8 cellular contexts compared by ENCODE assay signal in the genomic region with DNA sequence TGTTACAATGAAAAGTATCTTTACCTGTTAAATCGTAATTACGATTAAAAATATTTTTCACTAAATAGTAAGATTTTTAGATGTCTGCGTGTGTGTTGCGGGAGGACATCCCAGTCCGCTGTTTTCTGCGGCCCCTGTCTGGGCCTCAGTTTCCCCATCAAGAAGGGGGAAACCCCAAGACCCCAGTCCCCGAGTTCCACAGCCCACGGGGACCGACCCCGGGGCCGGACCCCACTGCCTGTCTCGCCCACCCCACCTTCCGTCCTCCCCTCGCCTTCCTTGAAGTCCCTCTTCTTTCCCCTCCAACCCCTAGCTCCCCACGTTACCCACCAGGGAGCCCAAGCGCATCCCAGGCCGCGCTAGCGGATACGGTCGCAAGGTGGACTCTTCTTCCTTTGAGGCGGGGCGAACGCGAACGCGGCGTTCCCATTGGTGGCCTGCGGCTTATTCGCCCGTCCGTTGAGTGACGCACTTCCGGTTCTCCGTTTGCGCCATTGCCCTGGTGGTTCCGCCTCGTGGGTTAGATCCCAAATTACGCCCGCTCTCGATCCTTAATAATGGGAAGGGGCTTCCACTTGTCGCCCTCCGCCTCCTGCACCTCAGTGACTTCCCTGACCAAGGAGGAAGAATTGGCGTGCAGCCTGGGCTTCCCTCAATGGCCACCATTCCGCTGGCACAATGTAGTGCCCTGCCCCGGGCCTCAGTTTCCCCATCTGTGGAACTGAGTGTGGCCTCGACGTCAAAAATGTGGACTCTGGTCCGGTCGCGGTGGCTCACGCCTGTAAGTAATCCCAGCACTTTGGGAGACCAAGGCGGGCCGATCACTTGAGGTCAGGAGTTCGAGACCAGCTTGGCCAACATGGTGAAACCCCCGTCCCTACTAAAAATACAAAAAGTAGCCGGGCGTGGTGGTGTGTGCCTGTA. TPM values are rescaled to one million over a fixed set of nuclear protein-coding genes. Genes with fewer than 3 reads are reported as not detected.
DNase-seq lines count a peak whose midpoint lies in the region; ATAC-seq, FAIRE-seq and TF ChIP-seq lines count a peak whose summit lies in the region.

A gene with protein sequence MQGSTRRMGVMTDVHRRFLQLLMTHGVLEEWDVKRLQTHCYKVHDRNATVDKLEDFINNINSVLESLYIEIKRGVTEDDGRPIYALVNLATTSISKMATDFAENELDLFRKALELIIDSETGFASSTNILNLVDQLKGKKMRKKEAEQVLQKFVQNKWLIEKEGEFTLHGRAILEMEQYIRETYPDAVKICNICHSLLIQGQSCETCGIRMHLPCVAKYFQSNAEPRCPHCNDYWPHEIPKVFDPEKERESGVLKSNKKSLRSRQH (minus strand): TSS at position 397 of the 924 bp plus-strand sequence. CDS start 11,202 bp downstream, outside the sequence.

- peak; percentile 99 for ATAC-seq in GM19463 (IDR thresholded peaks at IDR 0.05; ENCODE audit: unreplicated experiment)
- ATAC-seq in memory B cell (ENCODE audit: low read depth), result peak; percentile 98

- H4K8ac ChIP-seq in H1 (ENCODE audit: extremely low read depth, insufficient read depth, low read length), result peak within 1 kb of the TSS; percentile 99

- H3K56ac ChIP-seq in H1 (replicated peaks; ENCODE audit: insufficient read length, low read depth, low read length), result no peak within 1 kb of the TSS

- H3K79me1 ChIP-seq in H1 (ENCODE audit: low read depth, low read length), result no peaks in the 10 kb centered on the region

- no peak for FAIRE-seq in H1 (lab: Jason Lieb, UNC)

- H3K18ac ChIP-seq in H1 (ENCODE audit: extremely low read depth, low read length), result no peak within 1 kb of the TSS; the same call in 1 of the 2 replicates

- TF ChIP-seq CTCF in H1 (IDR thresholded peaks at IDR 0.05; ENCODE audit: control extremely low read depth in 1 of 3, insufficient read depth in 1 of 3, low read depth in 1 of 3, low read length in 3 of 3), result no peak

- no peak for TF ChIP-seq EP300 in H1 (IDR thresholded peaks at IDR 0.05; ENCODE audit: borderline replicate concordance in 1 of 2, low read depth in 2 of 2, low read length in 2 of 2)

- H2BK20ac ChIP-seq in H1 (ENCODE audit: low read length), result no peak within 1 kb of the TSS

- no peaks in the 10 kb centered on the region for H3K9me3 ChIP-seq in H1 (ENCODE audit: insufficient read depth in 2 of 2, low read depth in 1 of 2, low read length in 1 of 2)

- peaks cover 2% of the 10 kb centered on the region for H3K9me3 Mint-ChIP-seq in memory B cell

- peak within 1 kb of the TSS; percentile 48; the same call in 1 of the 2 replicates for H2BK5ac ChIP-seq in H1 (ENCODE audit: low read depth, low read length)

- CTCF ChIA-PET in H1 (lab: Charles Lee; ENCODE audit: partially characterized antibody), result interaction anchor here (0.9 to 2.3 kb wide), 2 partner anchors 10 to 34 kb away, joined by 3 to 9 read pairs; no protein-coding TSS in a partner anchor

- no peak within 1 kb of the TSS for H2BK12ac ChIP-seq in H1 (ENCODE audit: low read depth, low read length)

- peak within 1 kb of the TSS; percentile 64 for H2BK120ac ChIP-seq in H1 (replicated peaks; ENCODE audit: low read depth, low read length)

- peaks cover 4% of the 10 kb centered on the region for H3K36me3 Mint-ChIP-seq in memory B cell

- no peaks in the 10 kb centered on the region for H3K79me2 ChIP-seq in H1 (ENCODE audit: control insufficient read depth in 1 of 2, insufficient read depth in 2 of 2, low read length in 2 of 2)

- peak within 1 kb of the TSS in 1 of 4 experiments; percentile 77; a peak in 3 of 7 replicates for H3K9ac ChIP-seq in H1 (replicated peaks in 1 of 4; ENCODE audit: extremely low read depth in 1 of 4, low read depth in 3 of 4, low read length in 3 of 4)

- H4K20me1 ChIP-seq in H1 (replicated peaks in 1 of 2; ENCODE audit: control insufficient read depth in 1 of 2, insufficient read depth in 2 of 2, low read length in 2 of 2), result no peaks in the 10 kb centered on the region

- H4K5ac ChIP-seq in H1 (ENCODE audit: insufficient read length, low read depth, low read length), result peak within 1 kb of the TSS; percentile 97

- no peak within 1 kb of the TSS for H3K23ac ChIP-seq in H1 (ENCODE audit: insufficient read length)

- H3K27ac ChIP-seq in H1 (ENCODE audit: low read depth, low read length), result no peak within 1 kb of the TSS

- DNase-seq in CMK (ENCODE audit: low read depth) (peak; percentile 95), HS-27A (ENCODE audit: low read depth) (peak; percentile 87), NK-92 (lab: John Stamatoyannopoulos, UW; ENCODE audit: unreplicated experiment) (peak; percentile 76), H1 (ENCODE audit: low read depth in 1 of 2, low spot score in 2 of 2) (peak; percentile 63 to 88), memory B cell (ENCODE audit: low spot score in 2 of 2) (peak; percentile 95 to 96)
- peak; percentile 95 for DNase-seq in activated CD8-positive, alpha-beta memory T cell treated with anti-CD3 and anti-CD28 coated beads for 4 hours (ENCODE audit: low read depth in 2 of 2)
- DNase-seq in stimulated activated CD8-positive, alpha-beta memory T cell treated with anti-CD3 and anti-CD28 coated beads, Interleukin-12 subunit alpha, Interleukin-12 subunit beta, amount 100 ng/mL, for 24 hours (ENCODE audit: extremely low read depth), result peak; percentile 93

- no peaks in the 10 kb centered on the region for H3K27me3 Mint-ChIP-seq in memory B cell

- no peaks in the 10 kb centered on the region for H3K27me3 ChIP-seq in H1 (replicated peaks in 1 of 4; ENCODE audit: control insufficient read depth in 3 of 4, extremely low read depth in 1 of 4, insufficient read depth in 3 of 4, low read length in 3 of 4)

- H3K4me1 ChIP-seq in H1 (replicated peaks in 1 of 4; ENCODE audit: control insufficient read depth in 3 of 4, insufficient read depth in 4 of 4, low read length in 3 of 4), result peaks cover 0 to 9% (median 0%) of the 10 kb centered on the region in 4 experiments; a peak in 2 of 7 replicates

- peak within 1 kb of the TSS; percentile 64 to 82 for H3K4me2 ChIP-seq in H1 (ENCODE audit: insufficient read depth in 1 of 2, low read depth in 2 of 2, low read length in 2 of 2)

- TF ChIP-seq POLR2A in H1 (IDR thresholded peaks at IDR 0.05; ENCODE audit: control extremely low read depth in 1 of 2, low read depth in 2 of 2, low read length in 2 of 2), result peak in 1 of 2 experiments; percentile 44; a peak in 2 of 3 replicates

- peak within 1 kb of the TSS; percentile 97 for H3K27ac Mint-ChIP-seq in memory B cell

- peak within 1 kb of the TSS; percentile 99 for H3K4ac ChIP-seq in H1 (replicated peaks; ENCODE audit: insufficient read length, low read depth, low read length)

- no peak within 1 kb of the TSS for H3K14ac ChIP-seq in H1 (ENCODE audit: insufficient read length)

- POLR2A ChIA-PET in H1 (lab: Charles Lee; ENCODE audit: partially characterized antibody), result interaction anchor here (0.6 kb wide), 1 partner anchor 1276 kb away, joined by 3 read pairs; no protein-coding TSS in a partner anchor

- H3K4me1 Mint-ChIP-seq in memory B cell, result peaks cover 32% of the 10 kb centered on the region

- H3K4me3 ChIP-seq in H1 (ENCODE audit: extremely low read depth in 1 of 4, insufficient read depth in 2 of 4, low read depth in 3 of 4, low read length in 4 of 4), result peak within 1 kb of the TSS; percentile 30 to 69 (median 50)

- no peak within 1 kb of the TSS for H2AK5ac ChIP-seq in H1 (ENCODE audit: low read depth, low read length)

- no peak for TF ChIP-seq RAD21 in H1 (IDR thresholded peaks at IDR 0.05 in 1 of 2, conservative IDR thresholded peaks at IDR 0.05 in 1 of 2; ENCODE audit: low read depth in 2 of 2, low read length in 2 of 2)

- H2AFZ ChIP-seq in H1 (ENCODE audit: low read length), result peak within 1 kb of the TSS; percentile 74; the same call in 1 of the 2 replicates

- 52% methylated on average over 56 of the region's 58 CpGs; no CpG with 5 or more reads in 1 of the 2 experiments for WGBS in H1 (ENCODE audit: extremely low coverage in 1 of 2, insufficient coverage in 1 of 2, insufficient read length in 1 of 2, insufficient replicate concordance in 2 of 2, low coverage in 1 of 2, low lambda C conversion rate in 2 of 2, missing lambda C conversion rate in 1 of 2), 2 experiments

- H2BK15ac ChIP-seq in H1 (ENCODE audit: low read length), result no peak within 1 kb of the TSS

- peaks cover 6% of the 10 kb centered on the region; the same call in 1 of the 2 replicates for H3K23me2 ChIP-seq in H1 (ENCODE audit: low read depth, low read length)

- no peaks in the 10 kb centered on the region; a peak in 1 of 8 replicates for H3K36me3 ChIP-seq in H1 (ENCODE audit: control insufficient read depth in 2 of 4, insufficient read depth in 4 of 4, low read length in 3 of 4)

- peak within 1 kb of the TSS; percentile 100 for H4K91ac ChIP-seq in H1 (replicated peaks; ENCODE audit: insufficient read length, low read length)

- peak within 1 kb of the TSS; percentile 92 for H3K4me3 Mint-ChIP-seq in memory B cell

TF ChIP-seq in H1, 55 proteins besides CTCF, POLR2A, EP300 and RAD21 (continues in another document):
- no peak for TF ChIP-seq SIN3A (conservative IDR thresholded peaks at IDR 0.05 in 1 of 2, IDR thresholded peaks at IDR 0.05 in 1 of 2; ENCODE audit: low read depth in 1 of 2, low read length in 2 of 2)
- TF ChIP-seq KDM4A (IDR thresholded peaks at IDR 0.05; ENCODE audit: low read depth, low read length, severe bottlenecking), result peak; percentile 56
- TF ChIP-seq GTF2F1 (IDR thresholded peaks at IDR 0.05; ENCODE audit: borderline replicate concordance, low read depth, low read length), result no peak
- no peak for TF ChIP-seq ASH2L (IDR thresholded peaks at IDR 0.05; ENCODE audit: low read length)
- TF ChIP-seq, protein P1, sequence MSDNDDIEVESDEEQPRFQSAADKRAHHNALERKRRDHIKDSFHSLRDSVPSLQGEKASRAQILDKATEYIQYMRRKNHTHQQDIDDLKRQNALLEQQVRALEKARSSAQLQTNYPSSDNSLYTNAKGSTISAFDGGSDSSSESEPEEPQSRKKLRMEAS (IDR thresholded peaks at IDR 0.05), result peak; percentile 46; the same call in 1 of the 2 replicates
- no peak for TF ChIP-seq NRF1 (IDR thresholded peaks at IDR 0.05; ENCODE audit: low read depth, low read length)
- peak; percentile 40; the same call in 1 of the 2 replicates for TF ChIP-seq TAF1 (IDR thresholded peaks at IDR 0.05; ENCODE audit: low read depth, low read length)
- TF ChIP-seq CBX8 (IDR thresholded peaks at IDR 0.05; ENCODE audit: borderline replicate concordance, low read depth, low read length), result no peak

RNA-seq across cellular contexts. Expression of the gene that starts here (rescaled TPM):
- 16.6 and 18.4 TPM in 2 replicates for total RNA-seq in H1 (2021; fragmentation: NEBNext Ultra II Directional; extraction: Animal tissue kit (Norgen Biotek cat#: 25700))
- 8.1 and 8.7 TPM in 2 replicates for polyA plus RNA-seq in H1 (2011; rRNA removed)
- polyA plus RNA-seq in H1 (2011; cell fraction: cytosol; rRNA removed), result 14.7 TPM
- polyA plus RNA-seq in H1 (2011; cell fraction: nucleus; rRNA removed), result 7.4 TPM
- 20.7 to 29.4 TPM (median 24.4 TPM) in 4 replicates for polyA plus RNA-seq in H1 (2012, experiment 1 of 2)
- polyA plus RNA-seq in H1 (2012, experiment 2 of 2), result 29.3 TPM
- polyA plus RNA-seq in H1 (2013, experiment 1 of 2), result 35.3 TPM
- 37.6 TPM for polyA plus RNA-seq in H1 (2013, experiment 2 of 2)
- 6.5 and 28.8 TPM in 2 replicates for polyA minus RNA-seq in H1 (2011; rRNA and poly(A)+ RNA removed)
- polyA minus RNA-seq in H1 (2011; cell fraction: cytosol; rRNA and poly(A)+ RNA removed), result 7.0 TPM
- 3.3 TPM for polyA minus RNA-seq in H1 (2011; cell fraction: nucleus; rRNA and poly(A)+ RNA removed)
